ENCODE assay signal across 1 cellular context in genomic region chr22:20777420-20778177, GRCh38.
TF ChIP-seq lines count a peak whose summit lies in the region.

No MANE protein-coding gene starts in this region.

TF ChIP-seq in HepG2, 621 proteins besides CTCF, POLR2A, EP300 and RAD21 (continued from another document and continues in another):
- TF ChIP-seq TEF (CRISPR knock-in tag; IDR thresholded peaks at IDR 0.05), result no peak
- TF ChIP-seq BCL3 (CRISPR knock-in tag; IDR thresholded peaks at IDR 0.05), result peak; percentile 56; the same call in 1 of the 2 replicates
- no peak for TF ChIP-seq ZNF510 (CRISPR knock-in tag; IDR thresholded peaks at IDR 0.05; ENCODE audit: low read depth)
- no peak for TF ChIP-seq REXO4 (CRISPR knock-in tag; IDR thresholded peaks at IDR 0.05; ENCODE audit: borderline replicate concordance)
- TF ChIP-seq MNT (IDR thresholded peaks at IDR 0.05), result 0 out of 2 replicates have a peak, but pooled peaks have one; percentile 34
- TF ChIP-seq HOXA3 (CRISPR knock-in tag; IDR thresholded peaks at IDR 0.05), result peak; percentile 71
- no peak for TF ChIP-seq FLYWCH1 (CRISPR knock-in tag; IDR thresholded peaks at IDR 0.05)
- no peak for TF ChIP-seq ZNF34 (CRISPR knock-in tag; IDR thresholded peaks at IDR 0.05; ENCODE audit: borderline replicate concordance)
- no peak for TF ChIP-seq ETV6 (CRISPR knock-in tag; conservative IDR thresholded peaks at IDR 0.05)
- no peak for TF ChIP-seq NCOA5 (CRISPR knock-in tag; IDR thresholded peaks at IDR 0.05)
- TF ChIP-seq ZNF552 (CRISPR knock-in tag; IDR thresholded peaks at IDR 0.05; ENCODE audit: borderline replicate concordance), result no peak
- TF ChIP-seq ZBTB46 (CRISPR knock-in tag; IDR thresholded peaks at IDR 0.05; ENCODE audit: borderline replicate concordance), result no peak
- TF ChIP-seq ZBTB14 (CRISPR knock-in tag; IDR thresholded peaks at IDR 0.05), result no peak
- TF ChIP-seq SSRP1 (CRISPR knock-in tag; IDR thresholded peaks at IDR 0.05), result no peak; the same call in 1 of the 2 replicates
- TF ChIP-seq SP4 (CRISPR knock-in tag; IDR thresholded peaks at IDR 0.05), result no peak
- no peak for TF ChIP-seq THAP8 (CRISPR knock-in tag; IDR thresholded peaks at IDR 0.05; ENCODE audit: borderline replicate concordance)
- peak; percentile 65; the same call in 1 of the 2 replicates for TF ChIP-seq CHD4 (IDR thresholded peaks at IDR 0.05; ENCODE audit: borderline replicate concordance, low read length)
- peak; percentile 49; the same call in 1 of the 2 replicates for TF ChIP-seq RXRA (CRISPR knock-in tag; IDR thresholded peaks at IDR 0.05)
- no peak for TF ChIP-seq PCBP2 (optimal IDR thresholded peaks at IDR 0.05; ENCODE audit: low read depth, low read length, poor library complexity, severe bottlenecking)
- peak; percentile 79; the same call in 1 of the 2 replicates for TF ChIP-seq ZNF607 (CRISPR knock-in tag; IDR thresholded peaks at IDR 0.05; ENCODE audit: borderline replicate concordance)
- peak; percentile 26; the same call in 1 of the 2 replicates for TF ChIP-seq MAFG (CRISPR knock-in tag; IDR thresholded peaks at IDR 0.05)
- TF ChIP-seq ZNF18 (CRISPR knock-in tag; IDR thresholded peaks at IDR 0.05; ENCODE audit: insufficient replicate concordance), result no peak
- no peak for TF ChIP-seq POLR2AphosphoS2 (IDR thresholded peaks at IDR 0.05; ENCODE audit: low read depth, low read length)
- TF ChIP-seq CREB3 (CRISPR knock-in tag; IDR thresholded peaks at IDR 0.05), result 0 out of 2 replicates have a peak, but pooled peaks have one; percentile 43
- no peak for TF ChIP-seq KIAA2018 (CRISPR knock-in tag; IDR thresholded peaks at IDR 0.05; ENCODE audit: borderline replicate concordance)
- TF ChIP-seq REL (CRISPR knock-in tag; conservative IDR thresholded peaks at IDR 0.05), result no peak
- TF ChIP-seq DR1 (CRISPR knock-in tag; IDR thresholded peaks at IDR 0.05), result no peak
- no peak for TF ChIP-seq BRF2 (CRISPR knock-in tag; IDR thresholded peaks at IDR 0.05)
- no peak for TF ChIP-seq USF2 (IDR thresholded peaks at IDR 0.05; ENCODE audit: low read depth, low read length)
- no peak for TF ChIP-seq USF2 (CRISPR knock-in tag; IDR thresholded peaks at IDR 0.05; ENCODE audit: borderline replicate concordance)
- TF ChIP-seq ZBTB2 (CRISPR knock-in tag; IDR thresholded peaks at IDR 0.05; ENCODE audit: low read depth), result no peak
- no peak for TF ChIP-seq ZNF850 (CRISPR knock-in tag; conservative IDR thresholded peaks at IDR 0.05)
